ENCODE assay signal across 8 cellular contexts in the genomic region with DNA sequence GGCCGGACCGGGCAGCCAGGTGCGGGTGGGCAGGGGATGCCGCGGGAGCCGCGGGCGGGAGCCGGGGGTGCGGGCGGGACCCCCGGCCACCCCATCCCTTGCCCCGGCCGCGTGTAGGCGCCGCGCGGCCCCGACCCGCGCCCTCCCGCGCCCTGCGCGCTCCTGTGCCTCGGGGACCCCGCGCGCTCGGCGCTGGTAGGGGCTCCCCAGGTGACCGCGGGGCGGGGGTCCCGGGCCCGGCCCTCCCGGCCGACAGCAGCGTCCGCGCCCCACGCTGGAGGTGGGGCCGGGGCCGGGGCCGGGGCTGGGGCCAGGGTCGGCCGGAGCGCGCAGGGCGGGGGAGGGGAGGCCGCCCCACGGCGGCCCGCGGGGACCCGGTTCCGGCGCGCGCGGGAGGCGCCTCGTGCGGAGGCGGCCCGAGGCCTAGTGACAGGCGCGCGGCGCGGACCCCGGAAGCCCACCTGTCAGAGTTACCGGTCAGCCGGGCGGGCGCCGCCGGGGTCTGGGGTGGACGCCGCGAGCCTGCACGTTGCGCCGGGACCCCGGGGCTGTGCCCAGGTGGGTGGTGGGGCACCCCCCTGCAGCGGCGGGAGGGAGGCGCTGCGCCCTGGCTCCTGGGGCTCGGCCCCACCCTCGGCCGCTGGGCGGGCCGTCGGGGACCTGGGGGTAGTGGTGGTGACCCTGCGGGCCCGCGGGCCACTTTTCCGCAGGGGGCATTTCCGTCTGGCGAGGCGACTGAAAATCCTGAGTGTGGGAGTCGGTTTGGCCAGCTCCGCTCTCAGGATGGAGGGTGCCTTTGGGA. TPM values are rescaled to one million over a fixed set of nuclear protein-coding genes. Genes with fewer than 3 reads are reported as not detected.
DNase-seq lines count a peak whose midpoint lies in the region; ATAC-seq and TF ChIP-seq lines count a peak whose summit lies in the region.

No MANE protein-coding gene starts in this region.

- no peak overlapping the region for H2AFZ ChIP-seq in OCI-LY7 (ENCODE audit: low read length)

- no peaks in the 10 kb centered on the region for H3K9me2 ChIP-seq in OCI-LY7 (ENCODE audit: insufficient read depth, low read length)

- peak overlapping the region; percentile 45 for H3K27ac ChIP-seq in OCI-LY7 (ENCODE audit: low read depth, low read length, poor library complexity, severe bottlenecking)

- no peaks in the 10 kb centered on the region for H3K9me3 Mint-ChIP-seq in central memory CD8-positive, alpha-beta T cell
- no peaks in the 10 kb centered on the region for H3K9me3 Mint-ChIP-seq in stimulated activated naive CD8-positive, alpha-beta T cell treated with anti-CD3 and anti-CD28 coated beads, Interleukin-15, Interleukin-2, amounts not matched to agents 100 ng/mL and 50 ng/mL, for 24 hours

- peaks cover 14% of the 10 kb centered on the region for H3K4me1 ChIP-seq in OCI-LY7 (ENCODE audit: insufficient read depth, low read length, poor library complexity, severe bottlenecking)

- peaks cover 32% of the 10 kb centered on the region for H3K4me1 Mint-ChIP-seq in central memory CD8-positive, alpha-beta T cell
- peaks cover 34% of the 10 kb centered on the region for H3K4me1 Mint-ChIP-seq in stimulated activated naive CD8-positive, alpha-beta T cell treated with anti-CD3 and anti-CD28 coated beads, Interleukin-15, Interleukin-2, amounts not matched to agents 100 ng/mL and 50 ng/mL, for 24 hours (ENCODE audit: low read depth)

- WGBS in lower leg skin, 2 donors, result 0 to 2% methylated on average over 19 to 21 of the region's 105 CpGs

- peak overlapping the region; percentile 80 for H3K27ac Mint-ChIP-seq in central memory CD8-positive, alpha-beta T cell (ENCODE audit: low read depth)
- peak overlapping the region; percentile 88 for H3K27ac Mint-ChIP-seq in stimulated activated naive CD8-positive, alpha-beta T cell treated with anti-CD3 and anti-CD28 coated beads, Interleukin-15, Interleukin-2, amounts not matched to agents 100 ng/mL and 50 ng/mL, for 24 hours

- CTCF ChIA-PET in OCI-LY7 (lab: Charles Lee; ENCODE audit: unreplicated experiment), result no interaction called here

- H4K20me1 ChIP-seq in OCI-LY7 (ENCODE audit: insufficient read depth, low read length), result no peaks in the 10 kb centered on the region

- H3K36me3 Mint-ChIP-seq in central memory CD8-positive, alpha-beta T cell (ENCODE audit: insufficient read depth), result peaks cover 10% of the 10 kb centered on the region
- peaks cover 40% of the 10 kb centered on the region for H3K36me3 Mint-ChIP-seq in stimulated activated naive CD8-positive, alpha-beta T cell treated with anti-CD3 and anti-CD28 coated beads, Interleukin-15, Interleukin-2, amounts not matched to agents 100 ng/mL and 50 ng/mL, for 24 hours (ENCODE audit: low read depth)

- no peaks in the 10 kb centered on the region for H3K9me3 ChIP-seq in OCI-LY7 (ENCODE audit: low read length)

- H3K4me3 Mint-ChIP-seq in central memory CD8-positive, alpha-beta T cell, result peak overlapping the region; percentile 89
- H3K4me3 Mint-ChIP-seq in stimulated activated naive CD8-positive, alpha-beta T cell treated with anti-CD3 and anti-CD28 coated beads, Interleukin-15, Interleukin-2, amounts not matched to agents 100 ng/mL and 50 ng/mL, for 24 hours, result peak overlapping the region; percentile 87

- H3K27me3 Mint-ChIP-seq in central memory CD8-positive, alpha-beta T cell, result no peaks in the 10 kb centered on the region
- no peaks in the 10 kb centered on the region for H3K27me3 Mint-ChIP-seq in stimulated activated naive CD8-positive, alpha-beta T cell treated with anti-CD3 and anti-CD28 coated beads, Interleukin-15, Interleukin-2, amounts not matched to agents 100 ng/mL and 50 ng/mL, for 24 hours

- TF ChIP-seq CTCF in OCI-LY7 (conservative IDR thresholded peaks at IDR 0.05; ENCODE audit: low read length) (no peak), lower leg skin (IDR thresholded peaks at IDR 0.05) (no peak)

- TF ChIP-seq POLR2A in lower leg skin (IDR thresholded peaks at IDR 0.05), result no peak

- peak overlapping the region; percentile 90 for H3K4me3 ChIP-seq in OCI-LY7 (ENCODE audit: low read depth, low read length, poor library complexity, severe bottlenecking)
- peak overlapping the region; percentile 30 for H3K4me3 ChIP-seq in lower leg skin (ENCODE audit: low read depth, poor library complexity, severe bottlenecking)

- peaks cover 43% of the 10 kb centered on the region for H3K36me3 ChIP-seq in OCI-LY7 (ENCODE audit: insufficient read depth, low read length)

- POLR2A ChIA-PET in OCI-LY7 (lab: Charles Lee), result no interaction called here

- intact Hi-C loops in OCI-LY7 (cut with micrococcal nuclease; ENCODE audit: unreplicated experiment), result loop anchor here (10.0 kb wide), 1 partner anchor 380 kb away; the partner anchor contains the start of genes CUL4A and PCID2
- intact Hi-C loops in lower leg skin (cut with DNase I; ENCODE audit: low total_unique reads), result no loop called here

- peaks cover 46% of the 10 kb centered on the region for H3K79me2 ChIP-seq in OCI-LY7 (ENCODE audit: insufficient read depth, low read depth, low read length)

- BruUV-seq in OCI-LY7 (replicated peaks; lab: Mats Ljungman, UMichigan), result no TSS peak

- H3K4me2 ChIP-seq in OCI-LY7 (ENCODE audit: low read length), result peak overlapping the region; percentile 80

- DNase-seq in NCI-H748 (lab: John Stamatoyannopoulos, UW; ENCODE audit: unreplicated experiment) (peak; percentile 53), NCI-H748 treated with DMSO at 0.1 percent for 48 hours (lab: John Stamatoyannopoulos, UW) (no peak), OCI-LY7 (ENCODE audit: low spot score) (peak; percentile 36), lower leg skin (ENCODE audit: low spot score in 2 of 2) (peak in 1 of 2 donors; percentile 80), C1 segment of cervical spinal cord (lab: John Stamatoyannopoulos, UW) (no peak)
- peak in 1 of 2 donors; percentile 12 for DNase-seq in central memory CD8-positive, alpha-beta T cell (ENCODE audit: low spot score in 2 of 2)

- peak; percentile 35 for ATAC-seq in HG02759 (IDR thresholded peaks at IDR 0.05; ENCODE audit: unreplicated experiment)
- ATAC-seq in central memory CD8-positive, alpha-beta T cell (replicated peaks; ENCODE audit: extremely low read depth, poor library complexity, severe bottlenecking), result no peak

RNA-seq across cellular contexts. Expression of gene TFDP1, which starts 0.5 kb away (rescaled TPM):
- total RNA-seq in OCI-LY7 (2014; rRNA removed; shearing (Covaris generic)), result 81.2 and 87.9 TPM in 2 replicates
- total RNA-seq in OCI-LY7 (2022), result 111 and 119 TPM in 2 replicates
- 10 to 100 TPM; 35.9 to 48.8 (median 41.9) TPM for total RNA-seq in lower leg skin

Comparison
In these comparisons a context has a peak if more than half of its experiments do, and no peak if none do; other contexts are left out.
1. DNase-seq: peak in NCI-H748 (single experiment) and OCI-LY7 (single experiment); none in NCI-H748 treated with DMSO at 0.1 percent for 48 hours (single experiment) and C1 segment of cervical spinal cord (0 of 14).